In genomic region chr5:87156631-87157030, GRCh38 we compare ENCODE assay signal across 28 cellular contexts.
"Had no signal": no experiment of that assay in that cellular context is flagged by ENCODE, and none has a peak within 500 bp of the region (broad histone marks: within the 10 kb centered on the region; RNA-seq: fewer than 3 reads in every experiment).

No MANE protein-coding gene starts in this region.

- H3K27ac ChIP-seq: adrenal gland, cardiac muscle cell, esophagus squamous epithelium, right atrium auricular region, suprapubic skin, vagina, VCaP had no signal

- H3K36me3 ChIP-seq: adrenal gland, cardiac muscle cell, esophagus squamous epithelium, right atrium auricular region, suprapubic skin, vagina had no signal

- DNase-seq: activated CD4-positive, alpha-beta T cell treated with anti-CD3 and anti-CD28 coated beads, Interleukin-2, amount 50 U/mL, for 1 hour; activated CD4-positive, CD25-positive, alpha-beta regulatory T cell treated with anti-CD3 and anti-CD28 coated beads, Interleukin-2, amount 50 U/mL, for 72 hours; activated CD8-positive, alpha-beta memory T cell treated with anti-CD3 and anti-CD28 coated beads, Interleukin-2, amount 50 U/mL, for 48 hours; activated gamma-delta T cell; activated T-cell treated with anti-CD3 and anti-CD28 coated beads, Interleukin-2, amount 50 U/mL, for 72 hours; adrenal gland; effector memory CD4-positive, alpha-beta T cell; esophagus squamous epithelium; hypothalamus; nephron progenitor cell; nucleus accumbens; small intestine; stimulated activated CD4-positive, alpha-beta T cell treated with anti-CD3 and anti-CD28 coated beads, Interleukin-15, amount 100 ng/mL, for 24 hours; stimulated activated CD4-positive, alpha-beta T cell treated with anti-CD3 and anti-CD28 coated beads, Interleukin-4, amount 100 ng/mL, for 1 hour; stimulated activated naive CD8-positive, alpha-beta T cell treated with anti-CD3 and anti-CD28 coated beads, Interleukin-15, amount 100 ng/mL, for 72 hours; T-helper 2 cell had no signal

- ATAC-seq: activated T-cell treated with anti-CD3 and anti-CD28 coated beads, Interleukin-2, amount 50 U/mL, for 72 hours; left lobe of liver; stimulated activated naive CD8-positive, alpha-beta T cell treated with anti-CD3 and anti-CD28 coated beads, Interleukin-15, amount 100 ng/mL, for 72 hours had no signal

- H3K4me1 ChIP-seq: adrenal gland, right atrium auricular region, suprapubic skin, vagina had no signal

- H3K9me3 ChIP-seq: adrenal gland, esophagus squamous epithelium, right atrium auricular region, suprapubic skin, vagina had no signal

- H3K9me3 Mint-ChIP-seq: activated naive CD4-positive, alpha-beta T cell treated with anti-CD3 and anti-CD28 coated beads, Interleukin-2, amount 50 U/mL, for 24 hours; activated T-cell treated with anti-CD3 and anti-CD28 coated beads, Interleukin-2, amount 50 U/mL, for 72 hours; dendritic cell treated with granulocyte-macrophage colony-stimulating factor and Interleukin-4, amounts not matched to agents 40 ng/mL and 50 ng/mL, for 4 days; mesothelial cell of epicardium; nephron progenitor cell; stimulated activated naive CD8-positive, alpha-beta T cell treated with anti-CD3 and anti-CD28 coated beads, Interleukin-15, amount 100 ng/mL, for 72 hours had no signal

- H3K27ac Mint-ChIP-seq: activated naive CD4-positive, alpha-beta T cell treated with anti-CD3 and anti-CD28 coated beads, Interleukin-2, amount 50 U/mL, for 24 hours; activated T-cell treated with anti-CD3 and anti-CD28 coated beads, Interleukin-2, amount 50 U/mL, for 72 hours; dendritic cell treated with granulocyte-macrophage colony-stimulating factor and Interleukin-4, amounts not matched to agents 40 ng/mL and 50 ng/mL, for 4 days; mesothelial cell of epicardium; nephron progenitor cell; stimulated activated naive CD8-positive, alpha-beta T cell treated with anti-CD3 and anti-CD28 coated beads, Interleukin-15, amount 100 ng/mL, for 72 hours had no signal

- H3K36me3 Mint-ChIP-seq: activated naive CD4-positive, alpha-beta T cell treated with anti-CD3 and anti-CD28 coated beads, Interleukin-2, amount 50 U/mL, for 24 hours; mesothelial cell of epicardium had no signal

- H3K4me3 Mint-ChIP-seq: activated naive CD4-positive, alpha-beta T cell treated with anti-CD3 and anti-CD28 coated beads, Interleukin-2, amount 50 U/mL, for 24 hours; activated T-cell treated with anti-CD3 and anti-CD28 coated beads, Interleukin-2, amount 50 U/mL, for 72 hours; dendritic cell treated with granulocyte-macrophage colony-stimulating factor and Interleukin-4, amounts not matched to agents 40 ng/mL and 50 ng/mL, for 4 days; mesothelial cell of epicardium; nephron progenitor cell; stimulated activated naive CD8-positive, alpha-beta T cell treated with anti-CD3 and anti-CD28 coated beads, Interleukin-15, amount 100 ng/mL, for 72 hours had no signal

- H3K27me3 ChIP-seq: adrenal gland, cardiac muscle cell, esophagus squamous epithelium, right atrium auricular region, suprapubic skin, vagina had no signal

- H3K4me3 ChIP-seq: adrenal gland, cardiac muscle cell, esophagus squamous epithelium, lung, right atrium auricular region, suprapubic skin, vagina had no signal

- FAIRE-seq: endothelial cell of umbilical vein, keratinocyte, small intestine had no signal

- H3K27me3 Mint-ChIP-seq: activated naive CD4-positive, alpha-beta T cell treated with anti-CD3 and anti-CD28 coated beads, Interleukin-2, amount 50 U/mL, for 24 hours; dendritic cell treated with granulocyte-macrophage colony-stimulating factor and Interleukin-4, amounts not matched to agents 40 ng/mL and 50 ng/mL, for 4 days; stimulated activated naive CD8-positive, alpha-beta T cell treated with anti-CD3 and anti-CD28 coated beads, Interleukin-15, amount 100 ng/mL, for 72 hours had no signal
